Comparison of ENCODE assay signal across 14 cellular contexts in genomic region chr2:110948027-110948687, GRCh38.
A peak's percentile ranks its signal among the peaks of the same experiment; 100 is the strongest.
DNase-seq lines count a peak whose midpoint lies in the region; ATAC-seq and TF ChIP-seq lines count a peak whose summit lies in the region.
"Had no signal": no experiment of that assay in that cellular context is flagged by ENCODE, and none has a peak within 500 bp of the region (broad histone marks: within the 10 kb centered on the region; RNA-seq: fewer than 3 reads in every experiment).

No MANE protein-coding gene starts in this region.

- H3K27me3 ChIP-seq in gastrocnemius medialis = no peaks in the 10 kb centered on the region
- H3K27me3 ChIP-seq: tibial nerve had no signal

- H3K4me3 ChIP-seq in fibroblast of mammary gland (ENCODE audit: control insufficient read depth, low read depth, low read length) (no peak overlapping the region), gastrocnemius medialis (no peak overlapping the region)
- H3K4me3 ChIP-seq: A549, tibial nerve had no signal

- in situ Hi-C loops in gastrocnemius medialis (cut with MboI; ENCODE audit: low sequenced_read_pairs in 4 of 4) = no loop called here
- in situ Hi-C loops in ACHN (cut with HindIII; ENCODE audit: low pct_ligation_motif_present, low pct_unique_long_range_greater_than_20kb, low sequenced_read_pairs) = no loop called here

- peak; percentile 95 to 96 for ATAC-seq in gastrocnemius medialis
- ATAC-seq: A549 had no signal

- H3K36me3 ChIP-seq in gastrocnemius medialis = no peaks in the 10 kb centered on the region
- H3K36me3 ChIP-seq: tibial nerve had no signal

- no peak for TF ChIP-seq CTCF in fibroblast of mammary gland (conservative IDR thresholded peaks at IDR 0.05; ENCODE audit: control insufficient read depth, insufficient read depth, low read depth, low read length)
- no peak for TF ChIP-seq CTCF in gastrocnemius medialis (IDR thresholded peaks at IDR 0.05 in 4 of 5, conservative IDR thresholded peaks at IDR 0.05 in 1 of 5)

- DNase-seq in NCI-H2107 treated with DMSO at 0.1 percent for 48 hours (lab: John Stamatoyannopoulos, UW; ENCODE audit: unreplicated experiment) (peak; percentile 24), NCI-H2107 (lab: John Stamatoyannopoulos, UW) (no peak), NCI-H2171 (lab: John Stamatoyannopoulos, UW) (peak; percentile 25), fibroblast of mammary gland (ENCODE audit: low read depth) (peak; percentile 38), gastrocnemius medialis (peak; percentile 32 to 80), amniotic stem cell (lab: John Stamatoyannopoulos, UW) (no peak), ACHN (no peak), OCI-M2 (lab: John Stamatoyannopoulos, UW; ENCODE audit: unreplicated experiment) (no peak)
- DNase-seq: activated CD4-positive, alpha-beta T cell treated with anti-CD3 and anti-CD28 coated beads, Interleukin-2, amount 50 U/mL, for 4 hours; effector memory CD4-positive, alpha-beta T cell; head of caudate nucleus; NCI-H2081 treated with DMSO at 0.1 percent for 48 hours had no signal

- H3K4me1 ChIP-seq in gastrocnemius medialis = peaks cover 22 to 23% of the 10 kb centered on the region in 2 donors
- H3K4me1 ChIP-seq: A549, tibial nerve had no signal

- no peaks in the 10 kb centered on the region for H3K9me3 ChIP-seq in gastrocnemius medialis
- H3K9me3 ChIP-seq: A549 had no signal

- intact Hi-C loops in gastrocnemius medialis (cut with DNase I; ENCODE audit: low total_unique reads) = loop anchor here (5.0 kb wide), 1 partner anchor 131 kb away; no protein-coding TSS in a partner anchor

- peak overlapping the region; percentile 8 to 49 (median 42) for H3K27ac ChIP-seq in gastrocnemius medialis
- H3K27ac ChIP-seq: A549, tibial nerve had no signal

- no peak for TF ChIP-seq POLR2A in gastrocnemius medialis (IDR thresholded peaks at IDR 0.05)

Comparison
In these comparisons a context has a peak if more than half of its experiments do, and no peak if none do; other contexts are left out.
1. DNase-seq: peak in NCI-H2107 treated with DMSO at 0.1 percent for 48 hours (single experiment), NCI-H2171 (single experiment), fibroblast of mammary gland (single experiment) and gastrocnemius medialis (2 of 2); none in NCI-H2107 (single experiment), amniotic stem cell (single experiment), ACHN (single experiment) and OCI-M2 (single experiment).